17 cellular contexts compared by ENCODE assay signal in the genomic region with DNA sequence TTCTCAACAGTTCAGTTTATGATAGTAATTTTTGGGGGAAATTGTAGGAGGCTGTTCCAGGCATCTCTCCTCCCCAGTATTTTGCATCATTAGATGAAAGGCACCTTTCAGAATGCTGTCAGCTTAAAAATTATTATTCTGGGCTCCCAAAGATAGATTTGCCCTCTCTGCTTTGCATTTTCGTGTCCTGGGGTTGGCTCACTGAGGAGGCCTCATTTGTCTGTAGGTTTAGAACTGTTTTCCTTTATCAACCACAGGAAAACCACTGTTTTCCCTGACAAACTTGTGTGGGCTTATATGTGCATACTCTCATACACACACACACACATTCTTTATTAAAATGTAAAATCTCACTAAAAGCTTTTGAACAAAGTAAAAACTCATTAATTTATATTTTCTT.
DNase-seq lines count a peak whose midpoint lies in the region; ATAC-seq, FAIRE-seq and TF ChIP-seq lines count a peak whose summit lies in the region.
"Had no signal": no experiment of that assay in that cellular context is flagged by ENCODE, and none has a peak within 500 bp of the region (broad histone marks: within the 10 kb centered on the region; RNA-seq: fewer than 3 reads in every experiment).

No MANE protein-coding gene starts in this region.

- DNase-seq in D721Med (ENCODE audit: insufficient read length, low spot score), result no peak
- DNase-seq in Calu3, result no peak
- no peak for DNase-seq in SIG-M5 treated with dmso at 0.1 percent for 504 hours (lab: John Stamatoyannopoulos, UW; ENCODE audit: unreplicated experiment)
- no peak for DNase-seq in MCF 10A (ENCODE audit: unreplicated experiment)
- DNase-seq: activated CD4-positive, alpha-beta T cell treated with anti-CD3 and anti-CD28 coated beads, Interleukin-2, amount 50 U/mL, for 1 hour; activated naive CD4-positive, alpha-beta T cell treated with anti-CD3 and anti-CD28 coated beads, Interleukin-2, amount 50 U/mL, for 16 hours; activated T-cell treated with anti-CD3 and anti-CD28 coated beads for 4 hours; islet precursor cell; naive B cell; NCI-H1930; posterior cingulate gyrus; testis had no signal

- H3K27ac Mint-ChIP-seq in Calu3 (ENCODE audit: unreplicated experiment), result no peak overlapping the region
- H3K27ac Mint-ChIP-seq in MCF 10A (ENCODE audit: low read depth, unreplicated experiment), result no peak overlapping the region

- POLR2A ChIA-PET in MCF 10A (lab: Yijun Ruan, JAX), result no interaction called here

- intact Hi-C loops in Calu3 (cut with micrococcal nuclease; ENCODE audit: unreplicated experiment) (no loop called here), MCF 10A (cut with micrococcal nuclease) (no loop called here)

- TF ChIP-seq CTCF in D721Med (IDR thresholded peaks at IDR 0.05; ENCODE audit: insufficient read depth, missing control alignments) (no peak), Calu3 (IDR thresholded peaks at IDR 0.05; ENCODE audit: unreplicated experiment) (no peak), MCF 10A (IDR thresholded peaks at IDR 0.05; ENCODE audit: unreplicated experiment) (no peak)

- ATAC-seq in GM18502 (IDR thresholded peaks at IDR 0.05; ENCODE audit: poor library complexity, unreplicated experiment), result peak; percentile 71
- ATAC-seq in GM19328 (IDR thresholded peaks at IDR 0.05; ENCODE audit: unreplicated experiment), result peak; percentile 76
- ATAC-seq in HG02610 (IDR thresholded peaks at IDR 0.05; ENCODE audit: unreplicated experiment), result peak; percentile 67
- peak; percentile 75 for ATAC-seq in HG03565 (IDR thresholded peaks at IDR 0.05; ENCODE audit: unreplicated experiment)

- no TSS peak for BruUV-seq in Calu3 (replicated peaks; lab: Mats Ljungman, UMichigan)
- BruUV-seq in MCF 10A (replicated peaks; lab: Mats Ljungman, UMichigan), result no TSS peak

- H3K4me1 Mint-ChIP-seq in Calu3 (ENCODE audit: low read depth, unreplicated experiment) (no peaks in the 10 kb centered on the region), MCF 10A (ENCODE audit: insufficient read depth, unreplicated experiment) (no peaks in the 10 kb centered on the region)

- peaks cover 11% of the 10 kb centered on the region for H3K9me3 Mint-ChIP-seq in Calu3 (ENCODE audit: low read depth, unreplicated experiment)
- peaks cover 26% of the 10 kb centered on the region for H3K9me3 Mint-ChIP-seq in MCF 10A (ENCODE audit: unreplicated experiment)

- H3K4me3 Mint-ChIP-seq in Calu3 (ENCODE audit: low read depth, unreplicated experiment) (no peak overlapping the region), MCF 10A (ENCODE audit: unreplicated experiment) (no peak overlapping the region)

- no peak for FAIRE-seq in D721Med (lab: Jason Lieb, UNC)
- FAIRE-seq: endometrium had no signal

- H3K27me3 Mint-ChIP-seq in Calu3 (ENCODE audit: unreplicated experiment), result no peaks in the 10 kb centered on the region
- H3K27me3 Mint-ChIP-seq in MCF 10A (ENCODE audit: insufficient read depth, unreplicated experiment), result no peaks in the 10 kb centered on the region

- no peaks in the 10 kb centered on the region for H3K36me3 Mint-ChIP-seq in Calu3 (ENCODE audit: insufficient read depth, unreplicated experiment)
- H3K36me3 Mint-ChIP-seq in MCF 10A (ENCODE audit: insufficient read depth, unreplicated experiment), result peaks cover 9% of the 10 kb centered on the region

- CTCF ChIA-PET in Calu3 (lab: Charles Lee) (no interaction called here), MCF 10A (lab: Yijun Ruan, JAX) (interaction anchor here (0.6 kb wide), 1 partner anchor 170 kb away, joined by 3 read pairs; no protein-coding TSS in a partner anchor)
